Comparison of ENCODE assay signal across 8 cellular contexts in genomic region chr15:56052389-56053045, GRCh38. TPM values are rescaled to one million over a fixed set of nuclear protein-coding genes. Genes with fewer than 3 reads are reported as not detected.
DNase-seq lines count a peak whose midpoint lies in the region; ATAC-seq and TF ChIP-seq lines count a peak whose summit lies in the region.

No MANE protein-coding gene starts in this region.

- POLR2A ChIA-PET in HCT116 (lab: Charles Lee) = no interaction called here

- CTCF ChIA-PET in HCT116 (lab: Charles Lee) = interaction anchor here (0.8 to 1.3 kb wide), 4 partner anchors 11 to 155 kb away, joined by 4 to 6 read pairs (median 4); no protein-coding TSS in a partner anchor

- ATAC-seq in HCT116 (peak; percentile 86), HG03108 (IDR thresholded peaks at IDR 0.05; ENCODE audit: unreplicated experiment) (no peak)

- no peaks in the 10 kb centered on the region for H3K4me1 ChIP-seq in HCT116 (ENCODE audit: control insufficient read depth in 1 of 2, insufficient read depth in 2 of 2, low read length in 2 of 2)
- peaks cover 0 to 7% (median 0%) of the 10 kb centered on the region in 4 donors for H3K4me1 ChIP-seq in tibial artery

- no peaks in the 10 kb centered on the region for H3K79me2 ChIP-seq in HCT116 (ENCODE audit: insufficient read depth, low read length)

- BruUV-seq in HCT116 (replicated peaks; lab: Mats Ljungman, UMichigan) = no TSS peak

- no peaks in the 10 kb centered on the region for H3K9me3 ChIP-seq in HCT116 (ENCODE audit: control insufficient read depth in 1 of 2, insufficient read depth in 1 of 2, low read depth in 1 of 2, low read length in 2 of 2)
- no peaks in the 10 kb centered on the region for H3K9me3 ChIP-seq in tibial artery

- no peak overlapping the region for H3K9ac ChIP-seq in HCT116 (ENCODE audit: low read length)

- no peak overlapping the region for H3K4me3 ChIP-seq in HCT116 (replicated peaks in 1 of 2; ENCODE audit: low read depth in 1 of 2, low read length in 2 of 2)
- H3K4me3 ChIP-seq in kidney epithelial cell (ENCODE audit: low read depth, low read length) = no peak overlapping the region
- H3K4me3 ChIP-seq in tibial artery = no peak overlapping the region

- DNase-seq in NCI-H2107 treated with DMSO at 0.1 percent for 48 hours (lab: John Stamatoyannopoulos, UW; ENCODE audit: unreplicated experiment) (peak; percentile 44), NCI-H2107 (lab: John Stamatoyannopoulos, UW) (no peak), HCT116 (ENCODE audit: low read depth, low spot score) (peak; percentile 57), NCI-H460 (ENCODE audit: extremely low read depth, low read depth) (peak; percentile 40), brain pericyte (ENCODE audit: low read depth, low spot score) (peak; percentile 6), kidney epithelial cell (ENCODE audit: low read depth) (no peak), tibial artery (no peak)

- no peak for TF ChIP-seq POLR2A in HCT116 (IDR thresholded peaks at IDR 0.05; ENCODE audit: borderline replicate concordance, extremely low read depth, insufficient read depth, insufficient read length)

- no peaks in the 10 kb centered on the region for H4K20me1 ChIP-seq in HCT116 (ENCODE audit: insufficient read depth)

- TF ChIP-seq RAD21 in HCT116 (IDR thresholded peaks at IDR 0.05; ENCODE audit: low read depth) = peak; percentile 74

- RAD21 ChIA-PET in HCT116 (lab: Charles Lee; ENCODE audit: low non-redundant PET in 1 of 2, low total read pairs in 2 of 2, uncharacterized antibody in 2 of 2, unreplicated experiment in 2 of 2) = no interaction called here

- H3K36me3 ChIP-seq in HCT116 (ENCODE audit: control insufficient read depth in 1 of 2, insufficient read depth in 2 of 2, low read length in 2 of 2) (no peaks in the 10 kb centered on the region), kidney epithelial cell (ENCODE audit: control insufficient read depth, insufficient read depth, low read length) (no peaks in the 10 kb centered on the region), tibial artery (no peaks in the 10 kb centered on the region)

- peak overlapping the region; percentile 86 for H2AFZ ChIP-seq in HCT116 (ENCODE audit: low read depth, low read length, poor library complexity, severe bottlenecking)

- TF ChIP-seq CTCF in HCT116 (IDR thresholded peaks at IDR 0.05 in 2 of 3, conservative IDR thresholded peaks at IDR 0.05 in 1 of 3; ENCODE audit: borderline replicate concordance in 1 of 3, insufficient read depth in 1 of 3, low read depth in 2 of 3, low read length in 2 of 3) (peak; percentile 57 to 78 (median 63); a peak in 5 of 6 replicates), kidney epithelial cell (IDR thresholded peaks at IDR 0.05; ENCODE audit: insufficient read depth, low read length, poor library complexity, severe bottlenecking) (peak; percentile 70), tibial artery (IDR thresholded peaks at IDR 0.05) (peak; percentile 74 to 75)

- no peaks in the 10 kb centered on the region for H3K27me3 ChIP-seq in HCT116 (ENCODE audit: insufficient read depth, low read length)
- no peaks in the 10 kb centered on the region for H3K27me3 ChIP-seq in kidney epithelial cell (ENCODE audit: control insufficient read depth, insufficient read depth, low read length)
- no peaks in the 10 kb centered on the region for H3K27me3 ChIP-seq in tibial artery

- H3K9me2 ChIP-seq in HCT116 (ENCODE audit: insufficient read depth) = no peaks in the 10 kb centered on the region

- H3K27ac ChIP-seq in HCT116 (ENCODE audit: low read depth, low read length) = no peak overlapping the region
- H3K27ac ChIP-seq in tibial artery = peak overlapping the region in 1 of 2 donors; percentile 37

- intact Hi-C loops in HCT116 (cut with micrococcal nuclease) = loop anchor here (1.0 to 10.0 kb wide), 3 partner anchors 60 to 404 kb away; partner anchors contain the start of gene NEDD4
- intact Hi-C loops in tibial artery (cut with DNase I; ENCODE audit: low total_unique reads) = no loop called here

- no peak overlapping the region for H3K4me2 ChIP-seq in HCT116 (ENCODE audit: low read length)

TF ChIP-seq in HCT116, 20 proteins besides CTCF, POLR2A, EP300 and RAD21:
- no peak for TF ChIP-seq SIN3A (IDR thresholded peaks at IDR 0.05; ENCODE audit: low read depth)

RNA-seq across cellular contexts. Expression of gene NEDD4, which starts 59.1 kb away (rescaled TPM):
- total RNA-seq in HCT116 (2021; ENCODE audit: unreplicated experiment) (13.7 TPM), kidney epithelial cell (26.8 and 28.0 TPM in 2 replicates)
- 3.1 and 4.1 TPM in 2 replicates for polyA plus RNA-seq in HCT116 (2012)
- total RNA-seq in NCI-H460 (2014; rRNA removed; shearing (Covaris generic)) = 37.8 and 40.2 TPM in 2 replicates
- 21.2 and 147 TPM in 2 replicates for polyA plus RNA-seq in NCI-H460 (2014; cell fraction: nucleus; rRNA removed)

Comparison
In these comparisons a context has a peak if more than half of its experiments do, and no peak if none do; other contexts are left out.
1. DNase-seq: peak in NCI-H2107 treated with DMSO at 0.1 percent for 48 hours (single experiment), HCT116 (single experiment), NCI-H460 (single experiment) and brain pericyte (single experiment); none in NCI-H2107 (single experiment), kidney epithelial cell (single experiment) and tibial artery (0 of 2).
2. Peak in every context shown above with its lines, with median percentiles within 50 percentile points of each other: CTCF ChIP-seq.